In genomic region chr7:30163231-30163894, GRCh38 we compare ENCODE assay signal across 8 cellular contexts. TPM values are rescaled to one million over a fixed set of nuclear protein-coding genes. Genes with fewer than 3 reads are reported as not detected.
DNase-seq lines count a peak whose midpoint lies in the region; TF ChIP-seq lines count a peak whose summit lies in the region.

No MANE protein-coding gene starts in this region.

- CTCF ChIA-PET in activated naive CD4-positive, alpha-beta T cell treated with anti-CD3 and anti-CD28 coated beads, Interleukin-2, amount 10 ng/mL, durations not matched to agents 7 days and 5 days (lab: Charles Lee) = interaction anchor here (1.1 to 3.0 kb wide), 8 partner anchors 9 to 401 kb away, joined by 3 to 12 read pairs (median 6); partner anchors contain the start of gene MTURN
- CTCF ChIA-PET in HEK293T (lab: Yijun Ruan, JAX) = interaction anchor here (0.8 to 1.4 kb wide), 3 partner anchors 11 to 242 kb away, joined by 3 to 4 read pairs (median 3); no protein-coding TSS in a partner anchor

- H3K4me3 Mint-ChIP-seq in activated naive CD4-positive, alpha-beta T cell treated with anti-CD3 and anti-CD28 coated beads, Interleukin-2, amount 10 ng/mL, durations not matched to agents 7 days and 5 days = no peak overlapping the region

- peaks cover 54% of the 10 kb centered on the region for H3K4me1 Mint-ChIP-seq in activated naive CD4-positive, alpha-beta T cell treated with anti-CD3 and anti-CD28 coated beads, Interleukin-2, amount 10 ng/mL, durations not matched to agents 7 days and 5 days

- H3K27ac Mint-ChIP-seq in activated naive CD4-positive, alpha-beta T cell treated with anti-CD3 and anti-CD28 coated beads, Interleukin-2, amount 10 ng/mL, durations not matched to agents 7 days and 5 days = peak overlapping the region; percentile 34

- H3K4me3 ChIP-seq in skin epidermis = no peak overlapping the region

- POLR2A ChIA-PET in HEK293T (lab: Yijun Ruan, JAX) = no interaction called here

- peaks cover 16% of the 10 kb centered on the region for H3K27me3 Mint-ChIP-seq in activated naive CD4-positive, alpha-beta T cell treated with anti-CD3 and anti-CD28 coated beads, Interleukin-2, amount 10 ng/mL, durations not matched to agents 7 days and 5 days

- no peaks in the 10 kb centered on the region for H3K36me3 Mint-ChIP-seq in activated naive CD4-positive, alpha-beta T cell treated with anti-CD3 and anti-CD28 coated beads, Interleukin-2, amount 10 ng/mL, durations not matched to agents 7 days and 5 days

- peak overlapping the region in 19 of 21 experiments; percentile 3 to 76 (median 64) for H3K27ac ChIP-seq in skin epidermis

- DNase-seq in activated naive CD4-positive, alpha-beta T cell treated with anti-CD3 and anti-CD28 coated beads, Interleukin-2, amount 10 ng/mL, durations not matched to agents 7 days and 5 days = peak; percentile 41
- DNase-seq in activated naive CD4-positive, alpha-beta T cell (lab: John Stamatoyannopoulos, UW) = no peak
- DNase-seq in HT1080 (ENCODE audit: low read depth) = peak; percentile 24
- peak; percentile 31 for DNase-seq in SW480 (ENCODE audit: low spot score)
- DNase-seq in fibroblast of peridontal ligament (ENCODE audit: extremely low read depth) = peak; percentile 23
- no peak for DNase-seq in NCI-H2029 treated with DMSO at 0.1 percent for 48 hours (lab: John Stamatoyannopoulos, UW)
- no peak for DNase-seq in HEK293T (ENCODE audit: extremely low spot score)

- no peaks in the 10 kb centered on the region for H3K9me3 Mint-ChIP-seq in activated naive CD4-positive, alpha-beta T cell treated with anti-CD3 and anti-CD28 coated beads, Interleukin-2, amount 10 ng/mL, durations not matched to agents 7 days and 5 days

TF ChIP-seq in HEK293T, 16 proteins besides CTCF, POLR2A, EP300 and RAD21:
- TF ChIP-seq ELF4 (IDR thresholded peaks at IDR 0.05) (no peak), FOXA1 (IDR thresholded peaks at IDR 0.05) (no peak), SP1 (IDR thresholded peaks at IDR 0.05) (no peak), HDGF (IDR thresholded peaks at IDR 0.05; ENCODE audit: borderline replicate concordance) (no peak), SUZ12 (IDR thresholded peaks at IDR 0.05) (no peak), TARDBP (IDR thresholded peaks at IDR 0.05) (no peak), L3MBTL2 (conservative IDR thresholded peaks at IDR 0.05) (no peak), ARNT (IDR thresholded peaks at IDR 0.05) (no peak), BHLHE40 (IDR thresholded peaks at IDR 0.05; ENCODE audit: borderline replicate concordance) (no peak), CTBP1 (IDR thresholded peaks at IDR 0.05; ENCODE audit: borderline replicate concordance) (no peak)

RNA-seq across cellular contexts. Expression of gene MTURN, which starts 28.6 kb away (rescaled TPM):
- total RNA-seq in HT1080 (2014; rRNA removed; shearing (Covaris generic)) = 2.4 and 2.9 TPM in 2 replicates
- polyA plus RNA-seq in HT1080 (2015; cell fraction: cytosol; rRNA removed) = 4.3 and 5.6 TPM in 2 replicates
- polyA plus RNA-seq in HT1080 (2015; cell fraction: nucleus; rRNA removed) = 5.5 and 8.8 TPM in 2 replicates

Comparison
In these comparisons a context has a peak if more than half of its experiments do, and no peak if none do; other contexts are left out.
1. DNase-seq: peak in activated naive CD4-positive, alpha-beta T cell treated with anti-CD3 and anti-CD28 coated beads, Interleukin-2, amount 10 ng/mL, durations not matched to agents 7 days and 5 days (single experiment), HT1080 (single experiment), SW480 (single experiment) and fibroblast of peridontal ligament (single experiment); none in activated naive CD4-positive, alpha-beta T cell (0 of 4), NCI-H2029 treated with DMSO at 0.1 percent for 48 hours (single experiment) and HEK293T (single experiment).